Comparison of ENCODE assay signal across 41 cellular contexts in the genomic region with DNA sequence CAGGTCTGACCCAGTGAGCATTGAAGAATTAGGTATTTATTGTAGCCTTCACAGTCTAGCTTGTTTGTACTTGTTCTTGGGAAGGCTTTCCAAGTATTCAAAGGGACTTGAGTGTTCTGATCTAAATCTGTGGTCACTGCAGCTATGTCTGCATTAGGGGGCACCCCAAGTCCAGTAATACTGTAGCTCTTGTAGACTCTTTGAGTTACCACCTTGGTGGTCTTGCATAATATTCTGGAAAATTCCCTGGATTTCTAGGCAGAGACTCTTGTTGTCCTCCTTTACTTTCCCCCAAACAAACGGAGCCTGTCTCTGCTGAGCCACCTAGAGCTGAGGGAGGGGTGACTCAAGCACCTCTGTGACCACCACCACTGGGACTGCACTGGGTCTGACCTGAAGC.
A peak's percentile ranks its signal among the peaks of the same experiment; 100 is the strongest.
DNase-seq lines count a peak whose midpoint lies in the region; ATAC-seq, FAIRE-seq and TF ChIP-seq lines count a peak whose summit lies in the region.
"Had no signal": no experiment of that assay in that cellular context is flagged by ENCODE, and none has a peak within 500 bp of the region (broad histone marks: within the 10 kb centered on the region; RNA-seq: fewer than 3 reads in every experiment).

No MANE protein-coding gene starts in this region.

- no peak overlapping the region for H2AFZ ChIP-seq in GM23338
- H2AFZ ChIP-seq: PC-9 had no signal

- no peak overlapping the region for H3K4me3 Mint-ChIP-seq in GM23338
- H3K4me3 Mint-ChIP-seq: HFFc6; mesothelial cell of epicardium; stimulated activated naive CD8-positive, alpha-beta T cell treated with anti-CD3 and anti-CD28 coated beads, Interleukin-15, amount 100 ng/mL, for 72 hours; T-helper 1 cell treated with Interleukin-12 subunit alpha and Interleukin-12 subunit beta and Interleukin-4 antibody, amounts not matched to agents 30 μg/mL and 1 μg/mL, for 36 hours had no signal

- H3K4me3 ChIP-seq in GM23338 = no peak overlapping the region
- no peak overlapping the region for H3K4me3 ChIP-seq in bronchial epithelial cell (ENCODE audit: low read depth, low read length)
- H3K4me3 ChIP-seq in upper lobe of right lung = no peak overlapping the region
- H3K4me3 ChIP-seq: body of pancreas, left ventricle myocardium inferior, PC-9, right atrium auricular region, spleen, thyroid gland had no signal

- no peaks in the 10 kb centered on the region for H4K20me1 ChIP-seq in GM23338 (replicated peaks; ENCODE audit: insufficient read depth)

- H3K4me2 ChIP-seq in GM23338 = no peak overlapping the region
- H3K4me2 ChIP-seq: PC-9 had no signal

- TF ChIP-seq CTCF in GM23338 (conservative IDR thresholded peaks at IDR 0.05; ENCODE audit: low read depth in 2 of 2) (peak; percentile 10 to 24; a peak in 2 of 4 replicates), bronchial epithelial cell (IDR thresholded peaks at IDR 0.05; ENCODE audit: insufficient read depth, low read length, severe bottlenecking) (no peak), foreskin keratinocyte (conservative IDR thresholded peaks at IDR 0.05) (peak; percentile 18), upper lobe of right lung (IDR thresholded peaks at IDR 0.05) (peak; percentile 8)

- H3K27ac Mint-ChIP-seq in GM23338 = no peak overlapping the region
- H3K27ac Mint-ChIP-seq: HFFc6; mesothelial cell of epicardium; stimulated activated naive CD8-positive, alpha-beta T cell treated with anti-CD3 and anti-CD28 coated beads, Interleukin-15, amount 100 ng/mL, for 72 hours; T-helper 1 cell treated with Interleukin-12 subunit alpha and Interleukin-12 subunit beta and Interleukin-4 antibody, amounts not matched to agents 30 μg/mL and 1 μg/mL, for 36 hours had no signal

- no peak for FAIRE-seq in bronchial epithelial cell (lab: Jason Lieb, UNC)
- FAIRE-seq: keratinocyte, TTC549 had no signal

- H3K4me1 ChIP-seq in GM23338 (ENCODE audit: insufficient read depth) (no peaks in the 10 kb centered on the region), foreskin keratinocyte (no peaks in the 10 kb centered on the region), upper lobe of right lung (no peaks in the 10 kb centered on the region)
- H3K4me1 ChIP-seq: body of pancreas, left ventricle myocardium inferior, right atrium auricular region, spleen had no signal

- DNase-seq in GM23338 (ENCODE audit: low spot score) (no peak), bronchial epithelial cell (ENCODE audit: low read depth) (peak; percentile 16), foreskin keratinocyte (peak in 1 of 2 donors; percentile 38), upper lobe of right lung (no peak), hepatic stellate cell (ENCODE audit: low spot score) (no peak)
- DNase-seq: activated CD4-positive, alpha-beta T cell treated with anti-CD3 and anti-CD28 coated beads, Interleukin-2, amount 50 U/mL, for 4 hours; activated CD4-positive, CD25-positive, alpha-beta regulatory T cell; activated gamma-delta T cell treated with Interleukin-2 at 50 U/mL for 16 hours; activated T-cell treated with anti-CD3 and anti-CD28 coated beads, Interleukin-2, amount 50 U/mL, for 48 hours; body of pancreas; COR-L47; DMS53; effector CD8-positive, alpha-beta T cell; foreskin fibroblast; GDM1; head of caudate nucleus; HFFc6; KBM-7; left ventricle myocardium inferior; MM.1S; NCI-H1105 treated with DMSO at 0.1 percent for 48 hours; NCI-H2029 treated with DMSO at 0.1 percent for 48 hours; NCI-H2227 treated with DMSO at 0.1 percent for 48 hours; NCI-H526 treated with DMSO at 0.1 percent for 48 hours; NK-92 treated with Interleukin-12 subunit alpha and Interleukin-12 subunit beta, amount 100 ng/mL, for 24 hours; PC-9; posterior cingulate gyrus; spleen; stimulated activated CD8-positive, alpha-beta memory T cell treated with anti-CD3 and anti-CD28 coated beads, Interleukin-4, amount 100 ng/mL, for 48 hours; stimulated activated naive CD8-positive, alpha-beta T cell treated with anti-CD3 and anti-CD28 coated beads, Interleukin-15, amount 100 ng/mL, for 72 hours; thyroid gland had no signal

- H3K79me2 ChIP-seq in GM23338 (replicated peaks; ENCODE audit: insufficient read depth) = no peaks in the 10 kb centered on the region

- H3K27me3 ChIP-seq in GM23338 (ENCODE audit: insufficient read depth) = no peaks in the 10 kb centered on the region
- no peaks in the 10 kb centered on the region for H3K27me3 ChIP-seq in bronchial epithelial cell (ENCODE audit: control insufficient read depth, insufficient read depth, low read length)
- H3K27me3 ChIP-seq in foreskin keratinocyte = no peaks in the 10 kb centered on the region
- no peaks in the 10 kb centered on the region for H3K27me3 ChIP-seq in upper lobe of right lung
- H3K27me3 ChIP-seq: body of pancreas, right atrium auricular region, spleen, thyroid gland had no signal

- H3K9me2 ChIP-seq in GM23338 (ENCODE audit: insufficient read depth) = no peaks in the 10 kb centered on the region; the same call in 1 of the 2 replicates

- H3K36me3 ChIP-seq in GM23338 (ENCODE audit: insufficient read depth) = no peaks in the 10 kb centered on the region
- no peaks in the 10 kb centered on the region for H3K36me3 ChIP-seq in bronchial epithelial cell (ENCODE audit: control insufficient read depth, insufficient read depth, low read length)
- peaks cover 11% of the 10 kb centered on the region for H3K36me3 ChIP-seq in upper lobe of right lung
- H3K36me3 ChIP-seq: right atrium auricular region, thyroid gland had no signal

- H3K36me3 Mint-ChIP-seq in GM23338 (ENCODE audit: low read depth) = peaks cover 28% of the 10 kb centered on the region

- intact Hi-C loops in upper lobe of right lung (cut with DNase I) = no loop called here

- no peak for ATAC-seq in GM23338
- no peak for ATAC-seq in foreskin keratinocyte
- ATAC-seq in upper lobe of right lung = no peak
- ATAC-seq in GM18861 (IDR thresholded peaks at IDR 0.05; ENCODE audit: unreplicated experiment) = no peak
- no peak for ATAC-seq in HG02642 (IDR thresholded peaks at IDR 0.05; ENCODE audit: poor library complexity, unreplicated experiment)
- ATAC-seq: body of pancreas; Right ventricle myocardium inferior; SK-N-SH treated with all-trans-retinoic acid at 6 μM for 48 hours; stimulated activated naive CD8-positive, alpha-beta T cell treated with anti-CD3 and anti-CD28 coated beads, Interleukin-15, amount 100 ng/mL, for 72 hours had no signal

- H3F3A ChIP-seq in GM23338 (replicated peaks; ENCODE audit: low read depth) = no peaks in the 10 kb centered on the region

- no peak overlapping the region for H3K27ac ChIP-seq in GM23338 (ENCODE audit: low read depth)
- H3K27ac ChIP-seq in foreskin keratinocyte = no peak overlapping the region
- H3K27ac ChIP-seq in upper lobe of right lung = no peak overlapping the region
- H3K27ac ChIP-seq: body of pancreas, C4-2B, left ventricle myocardium inferior, PC-9, right atrium auricular region, spleen, thyroid gland had no signal

- H3K9me3 ChIP-seq in upper lobe of right lung = no peaks in the 10 kb centered on the region
- H3K9me3 ChIP-seq: body of pancreas, left ventricle myocardium inferior, right atrium auricular region, spleen, thyroid gland had no signal

- peaks cover 14% of the 10 kb centered on the region for H3K9me3 Mint-ChIP-seq in GM23338
- H3K9me3 Mint-ChIP-seq: HFFc6 had no signal

- peaks cover 5% of the 10 kb centered on the region for H3K27me3 Mint-ChIP-seq in GM23338 (ENCODE audit: insufficient read depth, low read depth, poor library complexity)
- H3K27me3 Mint-ChIP-seq: stimulated activated naive CD8-positive, alpha-beta T cell treated with anti-CD3 and anti-CD28 coated beads, Interleukin-15, amount 100 ng/mL, for 72 hours had no signal

- H3K4me1 Mint-ChIP-seq in GM23338 = peaks cover 2% of the 10 kb centered on the region; the same call in 2 of the 3 replicates
- H3K4me1 Mint-ChIP-seq: mesothelial cell of epicardium had no signal

TF ChIP-seq in GM23338, 12 proteins besides CTCF, POLR2A, EP300 and RAD21 (continues in another document):
- TF ChIP-seq EZH2phosphoT487 (IDR thresholded peaks at IDR 0.05; ENCODE audit: unreplicated experiment) (no peak), STAT1 (IDR thresholded peaks at IDR 0.05; ENCODE audit: unreplicated experiment) (no peak), ZNF114 (CRISPR knock-in tag; IDR thresholded peaks at IDR 0.05) (no peak), POLR2AphosphoS5 (IDR thresholded peaks at IDR 0.05; ENCODE audit: low read depth) (no peak), CREB1 (CRISPR knock-in tag; IDR thresholded peaks at IDR 0.05; ENCODE audit: low read depth) (no peak), NANOG (IDR thresholded peaks at IDR 0.05; ENCODE audit: borderline replicate concordance) (no peak), ZNF331 (CRISPR knock-in tag; IDR thresholded peaks at IDR 0.05; ENCODE audit: low read depth) (no peak), EZH2 (IDR thresholded peaks at IDR 0.05; ENCODE audit: low read depth, unreplicated experiment) (no peak)
- TF ChIP-seq, protein P1, sequence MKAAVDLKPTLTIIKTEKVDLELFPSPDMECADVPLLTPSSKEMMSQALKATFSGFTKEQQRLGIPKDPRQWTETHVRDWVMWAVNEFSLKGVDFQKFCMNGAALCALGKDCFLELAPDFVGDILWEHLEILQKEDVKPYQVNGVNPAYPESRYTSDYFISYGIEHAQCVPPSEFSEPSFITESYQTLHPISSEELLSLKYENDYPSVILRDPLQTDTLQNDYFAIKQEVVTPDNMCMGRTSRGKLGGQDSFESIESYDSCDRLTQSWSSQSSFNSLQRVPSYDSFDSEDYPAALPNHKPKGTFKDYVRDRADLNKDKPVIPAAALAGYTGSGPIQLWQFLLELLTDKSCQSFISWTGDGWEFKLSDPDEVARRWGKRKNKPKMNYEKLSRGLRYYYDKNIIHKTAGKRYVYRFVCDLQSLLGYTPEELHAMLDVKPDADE (IDR thresholded peaks at IDR 0.05) = no peak
